1 cellular context compared by ENCODE assay signal in genomic region chr15:52529289-52529929, GRCh38.
TF ChIP-seq lines count a peak whose summit lies in the region.

No MANE protein-coding gene starts in this region.

TF ChIP-seq in HepG2, 621 proteins besides CTCF, POLR2A, EP300 and RAD21:
- TF ChIP-seq EZH2 (conservative IDR thresholded peaks at IDR 0.05; ENCODE audit: low read depth, low read length) (no peak), ZNF7 (CRISPR knock-in tag; IDR thresholded peaks at IDR 0.05) (no peak), CEBPB (IDR thresholded peaks at IDR 0.05; ENCODE audit: borderline replicate concordance, low read depth, low read length) (no peak), SMAD9 (CRISPR knock-in tag; IDR thresholded peaks at IDR 0.05) (no peak), DPF2 (CRISPR knock-in tag; IDR thresholded peaks at IDR 0.05; ENCODE audit: borderline replicate concordance, low read depth) (no peak), ZBTB44 (CRISPR knock-in tag; IDR thresholded peaks at IDR 0.05) (no peak), JUNB (CRISPR knock-in tag; IDR thresholded peaks at IDR 0.05; ENCODE audit: borderline replicate concordance) (no peak), KAT8 (CRISPR knock-in tag; IDR thresholded peaks at IDR 0.05) (peak; percentile 21; the same call in 1 of the 2 replicates), TSC22D2 (CRISPR knock-in tag; IDR thresholded peaks at IDR 0.05; ENCODE audit: borderline replicate concordance) (no peak), TBX2 (CRISPR knock-in tag; IDR thresholded peaks at IDR 0.05; ENCODE audit: borderline replicate concordance) (0 out of 2 replicates have a peak, but pooled peaks have one; percentile 35), ZMAT3 (CRISPR knock-in tag; conservative IDR thresholded peaks at IDR 0.05) (no peak), ZNF724P (CRISPR knock-in tag; IDR thresholded peaks at IDR 0.05; ENCODE audit: borderline replicate concordance) (no peak), ZNF609 (CRISPR knock-in tag; IDR thresholded peaks at IDR 0.05; ENCODE audit: borderline replicate concordance) (no peak), ZNF556 (CRISPR knock-in tag; IDR thresholded peaks at IDR 0.05; ENCODE audit: borderline replicate concordance) (no peak), ZNF777 (CRISPR knock-in tag; IDR thresholded peaks at IDR 0.05) (peak; percentile 83), ZNF274 (CRISPR knock-in tag; IDR thresholded peaks at IDR 0.05) (no peak), ATF7-NPFF (CRISPR knock-in tag; IDR thresholded peaks at IDR 0.05; ENCODE audit: low read depth) (no peak), BCL6 (CRISPR knock-in tag; IDR thresholded peaks at IDR 0.05) (peak; percentile 34; the same call in 1 of the 2 replicates), RNF2 (conservative IDR thresholded peaks at IDR 0.05; ENCODE audit: low read depth) (peak; percentile 81; the same call in 1 of the 2 replicates), ZFP36L1 (CRISPR knock-in tag; IDR thresholded peaks at IDR 0.05) (no peak), THAP8 (CRISPR knock-in tag; IDR thresholded peaks at IDR 0.05; ENCODE audit: borderline replicate concordance) (no peak), PAX8 (CRISPR knock-in tag; IDR thresholded peaks at IDR 0.05; ENCODE audit: borderline replicate concordance) (no peak), GZF1 (CRISPR knock-in tag; IDR thresholded peaks at IDR 0.05) (no peak), PRDM15 (CRISPR knock-in tag; IDR thresholded peaks at IDR 0.05) (no peak), YEATS4 (CRISPR knock-in tag; IDR thresholded peaks at IDR 0.05; ENCODE audit: borderline replicate concordance) (0 out of 2 replicates have a peak, but pooled peaks have one; percentile 5), TCF7L2 (IDR thresholded peaks at IDR 0.05; ENCODE audit: low read depth, low read length) (0 out of 2 replicates have a peak, but pooled peaks have one; percentile 39), FOXA1 (IDR thresholded peaks at IDR 0.05) (no peak), FOXA1 (CRISPR knock-in tag; IDR thresholded peaks at IDR 0.05) (no peak), HIC2 (CRISPR knock-in tag; IDR thresholded peaks at IDR 0.05; ENCODE audit: low read depth) (no peak)
TF ChIP-seq in HepG2: peak in this region for 7.
